In the genomic region with DNA sequence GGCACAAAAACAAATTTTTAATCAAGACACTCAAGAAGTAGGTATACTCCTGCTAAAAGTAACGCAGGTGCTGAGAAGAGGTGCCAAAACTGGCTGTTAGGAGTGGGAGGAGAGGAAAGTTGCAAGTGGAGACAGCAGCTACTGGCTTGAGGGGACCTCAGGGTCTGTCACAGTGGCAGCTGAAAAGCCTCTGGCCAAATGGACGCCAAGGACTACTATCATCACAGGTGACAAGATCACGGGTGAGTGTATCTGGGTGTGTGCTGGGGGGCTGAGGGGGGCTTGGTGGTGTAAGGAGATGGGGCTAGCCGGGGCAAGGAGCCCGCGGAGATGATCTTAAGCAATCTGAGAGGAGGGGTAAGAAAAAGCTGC, we compare ENCODE assay signal across 8 cellular contexts. TPM values are rescaled to one million over a fixed set of nuclear protein-coding genes. Genes with fewer than 3 reads are reported as not detected.
DNase-seq lines count a peak whose midpoint lies in the region; ATAC-seq and TF ChIP-seq lines count a peak whose summit lies in the region.

No MANE protein-coding gene starts in this region.

- H3K9me3 ChIP-seq in HUES6 (ENCODE audit: control insufficient read depth, insufficient read depth, low read depth, low read length) (peaks cover 21% of the 10 kb centered on the region), uterus (no peaks in the 10 kb centered on the region)

- H3K27me3 ChIP-seq in HUES6 (ENCODE audit: control insufficient read depth, insufficient read depth, low read length) (no peaks in the 10 kb centered on the region), brain microvascular endothelial cell (replicated peaks) (no peaks in the 10 kb centered on the region), uterus (no peaks in the 10 kb centered on the region)

- peak overlapping the region; percentile 78 for H3K27ac Mint-ChIP-seq in T-helper 1 cell treated with Interleukin-12 subunit alpha and Interleukin-12 subunit beta and Interleukin-4 antibody, amounts not matched to agents 30 μg/mL and 1 μg/mL, for 36 hours
- H3K27ac Mint-ChIP-seq in memory B cell: peak overlapping the region; percentile 93

- H3K4me1 ChIP-seq in HUES6 (ENCODE audit: control insufficient read depth, insufficient read depth, low read length) (peaks cover 37% of the 10 kb centered on the region), uterus (peaks cover 0 to 9% of the 10 kb centered on the region in 2 donors)

- no peak for ATAC-seq in memory B cell (ENCODE audit: low read depth)

- H3K4me3 ChIP-seq in HUES6 (ENCODE audit: low read depth, low read length): peak overlapping the region; percentile 80
- H3K4me3 ChIP-seq in brain microvascular endothelial cell (ENCODE audit: low read depth, low read length): peak overlapping the region; percentile 88
- peak overlapping the region; percentile 84 to 89 for H3K4me3 ChIP-seq in uterus

- H3K36me3 ChIP-seq in HUES6 (ENCODE audit: control insufficient read depth, insufficient read depth, low read length): peaks cover 46% of the 10 kb centered on the region
- peaks cover 10% of the 10 kb centered on the region for H3K36me3 ChIP-seq in brain microvascular endothelial cell (replicated peaks)
- no peaks in the 10 kb centered on the region for H3K36me3 ChIP-seq in uterus

- peak overlapping the region; percentile 84 for H3K4me3 Mint-ChIP-seq in T-helper 1 cell treated with Interleukin-12 subunit alpha and Interleukin-12 subunit beta and Interleukin-4 antibody, amounts not matched to agents 30 μg/mL and 1 μg/mL, for 36 hours
- H3K4me3 Mint-ChIP-seq in memory B cell: peak overlapping the region; percentile 96

- peaks cover 12% of the 10 kb centered on the region for H3K36me3 Mint-ChIP-seq in T-helper 1 cell treated with Interleukin-12 subunit alpha and Interleukin-12 subunit beta and Interleukin-4 antibody, amounts not matched to agents 30 μg/mL and 1 μg/mL, for 36 hours (ENCODE audit: low read depth)
- H3K36me3 Mint-ChIP-seq in memory B cell: peaks cover 12% of the 10 kb centered on the region

- H3K27ac ChIP-seq in HUES6 (ENCODE audit: low read depth, low read length) (peak overlapping the region; percentile 93; the same call in 1 of the 2 replicates), brain microvascular endothelial cell (peak overlapping the region; percentile 66), uterus (peak overlapping the region; percentile 68 to 82)

- TF ChIP-seq CTCF in brain microvascular endothelial cell (IDR thresholded peaks at IDR 0.05; ENCODE audit: low read depth, low read length, missing control alignments): no peak
- TF ChIP-seq CTCF in uterus (IDR thresholded peaks at IDR 0.05): no peak

- TF ChIP-seq POLR2A in uterus (IDR thresholded peaks at IDR 0.05): no peak

- intact Hi-C loops in uterus (cut with DNase I; ENCODE audit: low total_unique reads): no loop called here

- peaks cover 10% of the 10 kb centered on the region for H3K27me3 Mint-ChIP-seq in T-helper 1 cell treated with Interleukin-12 subunit alpha and Interleukin-12 subunit beta and Interleukin-4 antibody, amounts not matched to agents 30 μg/mL and 1 μg/mL, for 36 hours (ENCODE audit: low read depth)
- H3K27me3 Mint-ChIP-seq in memory B cell: peaks cover 3% of the 10 kb centered on the region

- in situ Hi-C loops in brain microvascular endothelial cell (cut with HindIII; ENCODE audit: low pct_ligation_motif_present, low sequenced_read_pairs): no loop called here

- peaks cover 23% of the 10 kb centered on the region for H3K4me1 Mint-ChIP-seq in T-helper 1 cell treated with Interleukin-12 subunit alpha and Interleukin-12 subunit beta and Interleukin-4 antibody, amounts not matched to agents 30 μg/mL and 1 μg/mL, for 36 hours (ENCODE audit: low read depth)
- peaks cover 23% of the 10 kb centered on the region for H3K4me1 Mint-ChIP-seq in memory B cell

- no peaks in the 10 kb centered on the region for H3K9me3 Mint-ChIP-seq in T-helper 1 cell treated with Interleukin-12 subunit alpha and Interleukin-12 subunit beta and Interleukin-4 antibody, amounts not matched to agents 30 μg/mL and 1 μg/mL, for 36 hours
- H3K9me3 Mint-ChIP-seq in memory B cell: no peaks in the 10 kb centered on the region

- H3K9ac ChIP-seq in HUES6 (ENCODE audit: low read length): peak overlapping the region; percentile 93

- DNase-seq in T-helper 1 cell (no peak), brain microvascular endothelial cell (no peak), memory B cell (ENCODE audit: low spot score in 2 of 2) (no peak), uterus (no peak), SIG-M5 (lab: John Stamatoyannopoulos, UW) (no peak), inferior parietal cortex (ENCODE audit: extremely low spot score) (no peak)

RNA-seq across cellular contexts. Expression of gene ZNF202, which starts 0.7 kb away (rescaled TPM):
- 10 to 100 TPM in 2 of 4 donors, 1 to 10 TPM in 1, under 1 TPM in 1; 0.77 to 23.3 (median 12.7) TPM for total RNA-seq in uterus

RNA-seq across cellular contexts. Expression of gene OR6X1, which starts 13.5 kb away (rescaled TPM):
- total RNA-seq in uterus: not detected
